9 cellular contexts compared by ENCODE assay signal in genomic region chr1:112702067-112702395, GRCh38. TPM values are rescaled to one million over a fixed set of nuclear protein-coding genes. Genes with fewer than 3 reads are reported as not detected.
DNase-seq lines count a peak whose midpoint lies in the region; ATAC-seq and TF ChIP-seq lines count a peak whose summit lies in the region.
"Had no signal": no experiment of that assay in that cellular context is flagged by ENCODE, and none has a peak within 500 bp of the region (broad histone marks: within the 10 kb centered on the region; RNA-seq: fewer than 3 reads in every experiment).

No MANE protein-coding gene starts in this region.

- H3K36me3 ChIP-seq in lung (ENCODE audit: control insufficient read depth in 2 of 2, insufficient read depth in 2 of 2, low read length in 2 of 2): peaks cover 0 to 24% of the 10 kb centered on the region in 2 donors
- H3K36me3 ChIP-seq in subcutaneous abdominal adipose tissue (ENCODE audit: control insufficient read depth in 5 of 5, insufficient read depth in 5 of 5, low read length in 5 of 5): peaks cover 0 to 58% (median 49%) of the 10 kb centered on the region in 5 donors

- no peak for ATAC-seq in lung (ENCODE audit: insufficient read depth, low FRiP score)

- H3K4me3 Mint-ChIP-seq in activated CD4-positive, alpha-beta T cell treated with anti-CD3 and anti-CD28 coated beads, Interleukin-2, amount 10 ng/mL, durations not matched to agents 24 days and 14 days: peak overlapping the region; percentile 41
- no peak overlapping the region for H3K4me3 Mint-ChIP-seq in activated naive CD8-positive, alpha-beta T cell

- TF ChIP-seq CTCF in lung (IDR thresholded peaks at IDR 0.05; ENCODE audit: control extremely low read depth, extremely low read depth): no peak

- peak overlapping the region in 1 of 5 donors; percentile 19 for H3K9ac ChIP-seq in subcutaneous abdominal adipose tissue (ENCODE audit: low read length in 5 of 5)

- no peaks in the 10 kb centered on the region for H3K9me3 ChIP-seq in lung (ENCODE audit: control insufficient read depth in 2 of 2, insufficient read depth in 1 of 2, low read length in 1 of 2)
- no peaks in the 10 kb centered on the region for H3K9me3 ChIP-seq in subcutaneous abdominal adipose tissue (ENCODE audit: control insufficient read depth in 5 of 5, low read length in 5 of 5)

- no peaks in the 10 kb centered on the region for H3K9me3 Mint-ChIP-seq in activated CD4-positive, alpha-beta T cell treated with anti-CD3 and anti-CD28 coated beads, Interleukin-2, amount 10 ng/mL, durations not matched to agents 24 days and 14 days
- H3K9me3 Mint-ChIP-seq in activated naive CD8-positive, alpha-beta T cell (ENCODE audit: low read depth): no peaks in the 10 kb centered on the region

- H3K27me3 ChIP-seq in lung (ENCODE audit: control insufficient read depth, insufficient read depth) (no peaks in the 10 kb centered on the region), subcutaneous abdominal adipose tissue (ENCODE audit: control insufficient read depth in 5 of 5, insufficient read depth in 4 of 5, low read length in 5 of 5) (peaks cover 0 to 3% (median 0%) of the 10 kb centered on the region in 5 donors)

- peaks cover 12 to 29% of the 10 kb centered on the region in 2 donors for H3K4me1 ChIP-seq in lung (ENCODE audit: control insufficient read depth in 2 of 2, insufficient read depth in 2 of 2, low read length in 2 of 2)
- peaks cover 22 to 88% (median 64%) of the 10 kb centered on the region in 5 donors for H3K4me1 ChIP-seq in subcutaneous abdominal adipose tissue (ENCODE audit: control insufficient read depth in 5 of 5, insufficient read depth in 5 of 5, low read length in 5 of 5)

- peaks cover 29% of the 10 kb centered on the region for H3K36me3 Mint-ChIP-seq in activated CD4-positive, alpha-beta T cell treated with anti-CD3 and anti-CD28 coated beads, Interleukin-2, amount 10 ng/mL, durations not matched to agents 24 days and 14 days (ENCODE audit: low read depth)
- no peaks in the 10 kb centered on the region for H3K36me3 Mint-ChIP-seq in activated naive CD8-positive, alpha-beta T cell

- H3K27ac ChIP-seq in lung (ENCODE audit: low read depth in 1 of 2, low read length in 1 of 2) (peak overlapping the region; percentile 61 to 88), subcutaneous abdominal adipose tissue (ENCODE audit: low read depth, low read length) (peak overlapping the region; percentile 91)

- H3K4me3 ChIP-seq in lung (no peak overlapping the region), subcutaneous abdominal adipose tissue (ENCODE audit: low read depth in 1 of 5, low read length in 5 of 5) (no peak overlapping the region)

- no peak for DNase-seq in activated CD4-positive, alpha-beta T cell treated with anti-CD3 and anti-CD28 coated beads, Interleukin-2, amount 10 ng/mL, durations not matched to agents 24 days and 14 days
- DNase-seq in activated CD4-positive, alpha-beta T cell treated with anti-CD3 and anti-CD28 coated beads, Interleukin-2, amount 50 U/mL, for 4 hours: no peak
- no peak for DNase-seq in lung (ENCODE audit: low spot score)
- no peak for DNase-seq in activated effector memory CD4-positive, alpha-beta T cell treated with anti-CD3 and anti-CD28 coated beads, Interleukin-2, amount 50 U/mL, for 16 hours
- no peak for DNase-seq in iPS-NIHi11 (ENCODE audit: low spot score)
- DNase-seq in SKM-1 treated with dmso at 0.1 percent for 144 hours (lab: John Stamatoyannopoulos, UW; ENCODE audit: unreplicated experiment): no peak
- DNase-seq: KBM-7 had no signal

- peaks cover 68% of the 10 kb centered on the region for H3K4me1 Mint-ChIP-seq in activated CD4-positive, alpha-beta T cell treated with anti-CD3 and anti-CD28 coated beads, Interleukin-2, amount 10 ng/mL, durations not matched to agents 24 days and 14 days
- peaks cover 62% of the 10 kb centered on the region for H3K4me1 Mint-ChIP-seq in activated naive CD8-positive, alpha-beta T cell (ENCODE audit: low read depth)

- intact Hi-C loops in activated CD4-positive, alpha-beta T cell treated with anti-CD3 and anti-CD28 coated beads, Interleukin-2, amount 10 ng/mL, durations not matched to agents 24 days and 14 days (cut with micrococcal nuclease): no loop called here

- WGBS in lung, 2 donors: 71 to 86% methylated on average over 3 of the region's 3 CpGs

- H3K27me3 Mint-ChIP-seq in activated CD4-positive, alpha-beta T cell treated with anti-CD3 and anti-CD28 coated beads, Interleukin-2, amount 10 ng/mL, durations not matched to agents 24 days and 14 days: no peaks in the 10 kb centered on the region
- H3K27me3 Mint-ChIP-seq in activated naive CD8-positive, alpha-beta T cell: no peaks in the 10 kb centered on the region

- peak overlapping the region; percentile 94 for H3K27ac Mint-ChIP-seq in activated CD4-positive, alpha-beta T cell treated with anti-CD3 and anti-CD28 coated beads, Interleukin-2, amount 10 ng/mL, durations not matched to agents 24 days and 14 days
- H3K27ac Mint-ChIP-seq in activated naive CD8-positive, alpha-beta T cell: peak overlapping the region; percentile 88

RNA-seq across cellular contexts. Expression of gene RHOC, which starts 4.9 kb away (rescaled TPM):
- 48.5 and 53.4 TPM in 2 replicates for total RNA-seq in activated CD4-positive, alpha-beta T cell treated with anti-CD3 and anti-CD28 coated beads, Interleukin-2, amount 10 ng/mL, durations not matched to agents 24 days and 14 days
- 100 to 1,000 TPM; 125 to 211 TPM for total RNA-seq in lung
- polyA plus RNA-seq in lung: 100 to 1,000 TPM; 169 to 243 TPM

RNA-seq across cellular contexts. Expression of gene PPM1J, which starts 13.1 kb away (rescaled TPM):
- 1.2 and 1.4 TPM in 2 replicates for total RNA-seq in activated CD4-positive, alpha-beta T cell treated with anti-CD3 and anti-CD28 coated beads, Interleukin-2, amount 10 ng/mL, durations not matched to agents 24 days and 14 days
- total RNA-seq in lung: under 1 TPM in 1 of 2 donors, not detected in 1; 0.64 TPM
- polyA plus RNA-seq in lung: under 1 TPM; 0.45 to 0.92 TPM

RNA-seq across cellular contexts. Expression of gene MOV10, which starts 27.6 kb away (rescaled TPM):
- total RNA-seq in activated CD4-positive, alpha-beta T cell treated with anti-CD3 and anti-CD28 coated beads, Interleukin-2, amount 10 ng/mL, durations not matched to agents 24 days and 14 days: 70.7 and 76.7 TPM in 2 replicates
- total RNA-seq in lung: 10 to 100 TPM; 37.7 to 51.3 TPM
- 10 to 100 TPM; 33.4 to 42.7 TPM for polyA plus RNA-seq in lung
